8 cellular contexts compared by ENCODE assay signal in genomic region chr3:125357032-125357658, GRCh38. TPM values are rescaled to one million over a fixed set of nuclear protein-coding genes. Genes with fewer than 3 reads are reported as not detected.
DNase-seq lines count a peak whose midpoint lies in the region; ATAC-seq, FAIRE-seq and TF ChIP-seq lines count a peak whose summit lies in the region.
"Had no signal": no experiment of that assay in that cellular context is flagged by ENCODE, and none has a peak within 500 bp of the region (broad histone marks: within the 10 kb centered on the region; RNA-seq: fewer than 3 reads in every experiment).

No MANE protein-coding gene starts in this region.

- H3K9me1 ChIP-seq in keratinocyte (ENCODE audit: control insufficient read depth, extremely low read depth, insufficient read depth, low read length): no peaks in the 10 kb centered on the region

- peaks cover 9% of the 10 kb centered on the region for H3K4me1 ChIP-seq in keratinocyte (ENCODE audit: control insufficient read depth, extremely low read depth, insufficient read depth, low read length)

- peak; percentile 47 for TF ChIP-seq POLR2A in GM18505 (IDR thresholded peaks at IDR 0.05; ENCODE audit: borderline replicate concordance, extremely low read depth, insufficient read depth, insufficient read length)

- peak overlapping the region; percentile 83 for H3K4me2 ChIP-seq in keratinocyte (ENCODE audit: control insufficient read depth, extremely low read depth, insufficient read depth, low read depth, low read length)

- peak overlapping the region; percentile 77 for H3K4me3 Mint-ChIP-seq in T-helper 2 cell treated with Interferon-gamma antibody and Interleukin-4, amounts not matched to agents 5 μg/mL and 100 μg/mL, for 36 hours
- H3K4me3 Mint-ChIP-seq in brain: peak overlapping the region; percentile 65 to 85 (median 68)
- H3K4me3 Mint-ChIP-seq: neural crest cell had no signal

- H3K4me3 ChIP-seq in keratinocyte (ENCODE audit: control insufficient read depth in 2 of 3, extremely low read depth in 1 of 3, insufficient read depth in 2 of 3, low read depth in 1 of 3, low read length in 3 of 3): peak overlapping the region; percentile 33 to 61 (median 54)

- H3K9me3 ChIP-seq in keratinocyte (ENCODE audit: control insufficient read depth, low read depth, low read length): no peaks in the 10 kb centered on the region

- H2AFZ ChIP-seq in keratinocyte (ENCODE audit: control insufficient read depth, low read length): peak overlapping the region; percentile 44

- no peaks in the 10 kb centered on the region for H3K9me3 Mint-ChIP-seq in T-helper 2 cell treated with Interferon-gamma antibody and Interleukin-4, amounts not matched to agents 5 μg/mL and 100 μg/mL, for 36 hours
- H3K9me3 Mint-ChIP-seq in brain: peaks cover 9 to 18% (median 14%) of the 10 kb centered on the region in 5 experiments

- no peak for FAIRE-seq in keratinocyte (lab: Jason Lieb, UNC)

- no peak overlapping the region for H3K27ac ChIP-seq in keratinocyte (ENCODE audit: control insufficient read depth, insufficient read depth, low read length)

- H3K4me1 Mint-ChIP-seq in T-helper 2 cell treated with Interferon-gamma antibody and Interleukin-4, amounts not matched to agents 5 μg/mL and 100 μg/mL, for 36 hours (ENCODE audit: low read depth): peaks cover 35% of the 10 kb centered on the region
- H3K4me1 Mint-ChIP-seq in brain: peaks cover 50% of the 10 kb centered on the region

- no peaks in the 10 kb centered on the region for H4K20me1 ChIP-seq in keratinocyte (ENCODE audit: control insufficient read depth, extremely low read depth, insufficient read depth, low read length)

- H3K79me2 ChIP-seq in keratinocyte (ENCODE audit: control insufficient read depth, insufficient read depth, low read length): peaks cover 95% of the 10 kb centered on the region

- TF ChIP-seq CTCF in brain (conservative IDR thresholded peaks at IDR 0.05): no peak
- TF ChIP-seq CTCF in keratinocyte (optimal IDR thresholded peaks at IDR 0.05 in 1 of 3, IDR thresholded peaks at IDR 0.05 in 1 of 3, conservative IDR thresholded peaks at IDR 0.05 in 1 of 3; ENCODE audit: extremely low read depth in 1 of 3, insufficient read depth in 2 of 3, low read length in 3 of 3): no peak

- dilution Hi-C loops in keratinocyte (cut with MboI; ENCODE audit: extremely low pct_ligation_motif_present, low sequenced_read_pairs): no loop called here

- H3K27me3 ChIP-seq in keratinocyte (ENCODE audit: control insufficient read depth, extremely low read depth, insufficient read depth, low read length): no peaks in the 10 kb centered on the region

- peak; percentile 49 for DNase-seq in T-helper 2 cell treated with Interferon-gamma antibody and Interleukin-4, amounts not matched to agents 5 μg/mL and 100 μg/mL, for 36 hours (ENCODE audit: low spot score)
- DNase-seq in keratinocyte (ENCODE audit: low read depth, low spot score) (no peak), NCI-H128 (lab: John Stamatoyannopoulos, UW; ENCODE audit: unreplicated experiment) (no peak)
- peak; percentile 52 for DNase-seq in stimulated activated CD4-positive, alpha-beta T cell treated with anti-CD3 and anti-CD28 coated beads, Interleukin-1b, Interleukin-23, amount 100 ng/mL, for 48 hours

- peak overlapping the region; percentile 73 for H3K27ac Mint-ChIP-seq in T-helper 2 cell treated with Interferon-gamma antibody and Interleukin-4, amounts not matched to agents 5 μg/mL and 100 μg/mL, for 36 hours
- H3K27ac Mint-ChIP-seq in brain: peak overlapping the region in 3 of 5 experiments; percentile 13 to 89 (median 78)

- ATAC-seq in GM18505 (IDR thresholded peaks at IDR 0.05; ENCODE audit: unreplicated experiment): peak; percentile 64
- ATAC-seq in HG03064 (IDR thresholded peaks at IDR 0.05; ENCODE audit: low read depth, unreplicated experiment): peak; percentile 48

- H3K27me3 Mint-ChIP-seq in T-helper 2 cell treated with Interferon-gamma antibody and Interleukin-4, amounts not matched to agents 5 μg/mL and 100 μg/mL, for 36 hours (ENCODE audit: low read depth): no peaks in the 10 kb centered on the region
- no peaks in the 10 kb centered on the region for H3K27me3 Mint-ChIP-seq in brain

- H3K36me3 ChIP-seq in keratinocyte (ENCODE audit: control insufficient read depth in 2 of 2, extremely low read depth in 1 of 2, insufficient read depth in 2 of 2, low read length in 2 of 2): no peaks in the 10 kb centered on the region

- H3K36me3 Mint-ChIP-seq in T-helper 2 cell treated with Interferon-gamma antibody and Interleukin-4, amounts not matched to agents 5 μg/mL and 100 μg/mL, for 36 hours (ENCODE audit: low read depth): peaks cover 12% of the 10 kb centered on the region
- peaks cover 66% of the 10 kb centered on the region for H3K36me3 Mint-ChIP-seq in brain

- H3K9ac ChIP-seq in keratinocyte (ENCODE audit: control insufficient read depth, extremely low read depth, insufficient read depth, low read length): peak overlapping the region; percentile 43

RNA-seq across cellular contexts. Expression of gene ZNF148, which starts 18.0 kb away (rescaled TPM):
- 3.6 TPM for polyA plus RNA-seq in brain (ENCODE audit: insufficient read depth, low read depth, low replicate concordance)
- polyA plus RNA-seq in keratinocyte: 16.1 to 21.4 TPM (median 16.7 TPM) in 3 replicates
- polyA plus RNA-seq in keratinocyte (2011; ENCODE audit: low read depth): 25.8 TPM
- polyA plus RNA-seq in keratinocyte (2011; cell fraction: cytosol; rRNA removed): 7.6 and 17.2 TPM in 2 replicates
- 20.4 and 21.2 TPM in 2 replicates for polyA plus RNA-seq in keratinocyte (2011; cell fraction: nucleus; rRNA removed)
- polyA plus RNA-seq in keratinocyte (2012; ENCODE audit: low replicate concordance): 12.7 and 20.0 TPM in 2 replicates
- polyA minus RNA-seq in keratinocyte: 16.0 to 113 TPM (median 67.4 TPM) in 3 replicates
- polyA minus RNA-seq in keratinocyte (2011; cell fraction: cytosol; rRNA and poly(A)+ RNA removed): 20.1 TPM
- polyA minus RNA-seq in keratinocyte (2011; cell fraction: nucleus; rRNA and poly(A)+ RNA removed): 24.0 and 66.2 TPM in 2 replicates

Comparison
In these comparisons a context has a peak if more than half of its experiments do, and no peak if none do; other contexts are left out.
1. DNase-seq: peak in T-helper 2 cell treated with Interferon-gamma antibody and Interleukin-4, amounts not matched to agents 5 μg/mL and 100 μg/mL, for 36 hours (single experiment) and stimulated activated CD4-positive, alpha-beta T cell treated with anti-CD3 and anti-CD28 coated beads, Interleukin-1b, Interleukin-23, amount 100 ng/mL, for 48 hours (single experiment); none in keratinocyte (single experiment) and NCI-H128 (single experiment).